ENCODE assay signal across 8 cellular contexts in the genomic region with DNA sequence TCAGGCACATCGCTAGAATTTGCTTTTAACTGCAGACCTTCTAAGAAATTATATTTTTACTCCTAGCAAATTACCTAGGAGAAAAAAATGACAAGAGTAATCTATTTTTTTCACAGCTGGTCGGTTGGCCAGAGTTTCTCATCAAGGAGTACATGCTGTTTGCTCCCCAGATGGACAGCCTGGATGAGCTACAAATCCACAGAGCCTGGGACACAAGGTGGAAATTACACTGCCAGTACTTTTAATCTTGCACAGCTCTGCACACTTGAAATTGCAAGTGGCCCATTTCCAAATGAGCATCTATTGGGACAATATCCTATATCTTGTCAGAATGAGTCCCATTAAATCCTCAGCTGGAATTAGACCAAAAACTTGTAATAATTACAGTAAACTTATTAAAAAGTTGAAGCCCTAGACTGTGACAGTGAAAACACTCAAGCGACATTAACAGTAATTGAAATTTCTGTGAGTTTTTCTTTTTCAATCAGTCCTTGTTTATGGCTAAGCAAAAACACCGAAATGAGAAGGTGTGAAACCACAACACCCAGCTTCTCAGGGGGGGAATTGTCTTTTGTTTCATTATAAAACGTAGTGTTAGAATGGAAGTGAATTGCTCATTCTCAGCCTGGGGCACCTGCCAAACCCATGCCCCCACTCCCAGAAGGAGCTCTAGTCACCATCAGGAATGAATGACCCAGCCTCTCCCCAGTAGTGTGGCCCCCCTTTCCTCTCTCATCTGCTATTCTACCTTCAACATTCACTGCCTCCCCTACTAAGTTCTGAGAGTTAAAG.
DNase-seq lines count a peak whose midpoint lies in the region; ATAC-seq lines count a peak whose summit lies in the region.

No MANE protein-coding gene starts in this region.

- DNase-seq in hippocampal formation (lab: John Stamatoyannopoulos, UW) (no peak), COR-L47 (lab: John Stamatoyannopoulos, UW) (no peak), NCI-H1417 (lab: John Stamatoyannopoulos, UW) (no peak), HUDEP-2 (lab: John Stamatoyannopoulos, UW; ENCODE audit: unreplicated experiment in 76 of 76) (no peak)

- intact Hi-C loops in dendritic cell treated with granulocyte-macrophage colony-stimulating factor and Interleukin-4, amounts not matched to agents 40 ng/mL and 50 ng/mL, for 4 days (cut with micrococcal nuclease): no loop called here

- ATAC-seq in GM18502 (IDR thresholded peaks at IDR 0.05; ENCODE audit: poor library complexity, unreplicated experiment) (peak; percentile 73), GM19452 (IDR thresholded peaks at IDR 0.05; ENCODE audit: unreplicated experiment) (peak; percentile 89), HG03378 (IDR thresholded peaks at IDR 0.05; ENCODE audit: unreplicated experiment) (peak; percentile 92)

- H3K9me3 Mint-ChIP-seq in dendritic cell treated with granulocyte-macrophage colony-stimulating factor and Interleukin-4, amounts not matched to agents 40 ng/mL and 50 ng/mL, for 4 days: peaks cover 20% of the 10 kb centered on the region

- no peaks in the 10 kb centered on the region for H3K36me3 Mint-ChIP-seq in dendritic cell treated with granulocyte-macrophage colony-stimulating factor and Interleukin-4, amounts not matched to agents 40 ng/mL and 50 ng/mL, for 4 days (ENCODE audit: low read depth)

- H3K27ac Mint-ChIP-seq in dendritic cell treated with granulocyte-macrophage colony-stimulating factor and Interleukin-4, amounts not matched to agents 40 ng/mL and 50 ng/mL, for 4 days: peak overlapping the region; percentile 37

- peaks cover 30% of the 10 kb centered on the region for H3K4me1 Mint-ChIP-seq in dendritic cell treated with granulocyte-macrophage colony-stimulating factor and Interleukin-4, amounts not matched to agents 40 ng/mL and 50 ng/mL, for 4 days (ENCODE audit: low read depth)

- no peaks in the 10 kb centered on the region for H3K27me3 Mint-ChIP-seq in dendritic cell treated with granulocyte-macrophage colony-stimulating factor and Interleukin-4, amounts not matched to agents 40 ng/mL and 50 ng/mL, for 4 days

- H3K4me3 Mint-ChIP-seq in dendritic cell treated with granulocyte-macrophage colony-stimulating factor and Interleukin-4, amounts not matched to agents 40 ng/mL and 50 ng/mL, for 4 days: no peak overlapping the region
